ENCODE assay signal across 8 cellular contexts in genomic region chr4:7805533-7806079, GRCh38.
DNase-seq lines count a peak whose midpoint lies in the region; ATAC-seq and TF ChIP-seq lines count a peak whose summit lies in the region.

No MANE protein-coding gene starts in this region.

- no peak for TF ChIP-seq CTCF in endothelial cell (IDR thresholded peaks at IDR 0.05; ENCODE audit: unreplicated experiment)
- no peak for TF ChIP-seq CTCF in CD4-positive, alpha-beta T cell (IDR thresholded peaks at IDR 0.05)

- no peak overlapping the region for H3K4me3 Mint-ChIP-seq in endothelial cell (ENCODE audit: unreplicated experiment)
- no peak overlapping the region for H3K4me3 Mint-ChIP-seq in CD4-positive, alpha-beta T cell

- H3K27ac Mint-ChIP-seq in endothelial cell (ENCODE audit: unreplicated experiment): peak overlapping the region; percentile 27
- no peak overlapping the region for H3K27ac Mint-ChIP-seq in CD4-positive, alpha-beta T cell

- H3K9me3 Mint-ChIP-seq in endothelial cell (ENCODE audit: unreplicated experiment): no peaks in the 10 kb centered on the region
- H3K9me3 Mint-ChIP-seq in CD4-positive, alpha-beta T cell: no peaks in the 10 kb centered on the region

- no peak overlapping the region for H3K4me3 ChIP-seq in mucosa of stomach (ENCODE audit: low read length)

- no peak overlapping the region for H3K27ac ChIP-seq in CD4-positive, alpha-beta T cell (ENCODE audit: low read depth, low read length)

- CTCF ChIA-PET in CD4-positive, alpha-beta T cell (lab: Charles Lee): interaction anchor here (1.5 to 2.8 kb wide), 3 partner anchors 39 to 180 kb away, joined by 3 to 15 read pairs (median 5); no protein-coding TSS in a partner anchor

- no peaks in the 10 kb centered on the region for H3K27me3 ChIP-seq in mucosa of stomach (ENCODE audit: control insufficient read depth, insufficient read depth, low read length)
- H3K27me3 ChIP-seq in CD4-positive, alpha-beta T cell (ENCODE audit: control insufficient read depth, insufficient read depth, low read length): no peaks in the 10 kb centered on the region

- intact Hi-C loops in CD4-positive, alpha-beta T cell (cut with DNase I, micrococcal nuclease): loop anchor here (5.0 to 10.0 kb wide), 2 partner anchors 47 to 611 kb away; partner anchors contain the start of gene SORCS2 (in 1 of the 2)

- peak overlapping the region; percentile 51 for H3K9ac ChIP-seq in mucosa of stomach (ENCODE audit: low read length)

- H3K4me1 Mint-ChIP-seq in endothelial cell (ENCODE audit: unreplicated experiment): peaks cover 17% of the 10 kb centered on the region
- peaks cover 13% of the 10 kb centered on the region for H3K4me1 Mint-ChIP-seq in CD4-positive, alpha-beta T cell (ENCODE audit: low read depth)

- no peak for ATAC-seq in stimulated activated naive CD8-positive, alpha-beta T cell treated with anti-CD3 and anti-CD28 coated beads, Interleukin-15, Interleukin-2, amounts not matched to agents 100 U/mL and 50 U/mL, for 24 hours
- no peak for ATAC-seq in CD4-positive, alpha-beta T cell (ENCODE audit: poor library complexity)

- POLR2A ChIA-PET in CD4-positive, alpha-beta T cell (lab: Charles Lee): interaction anchor here (0.6 kb wide), 1 partner anchor 83 kb away, joined by 3 read pairs; no protein-coding TSS in a partner anchor

- peaks cover 8% of the 10 kb centered on the region for H3K36me3 Mint-ChIP-seq in endothelial cell (ENCODE audit: low read depth, unreplicated experiment)
- H3K36me3 Mint-ChIP-seq in CD4-positive, alpha-beta T cell (ENCODE audit: low read depth): peaks cover 19% of the 10 kb centered on the region

- H3K27me3 Mint-ChIP-seq in endothelial cell (ENCODE audit: unreplicated experiment): peaks cover 2% of the 10 kb centered on the region
- H3K27me3 Mint-ChIP-seq in CD4-positive, alpha-beta T cell: no peaks in the 10 kb centered on the region

- DNase-seq in AG08395 (ENCODE audit: low spot score) (peak; percentile 64), NCI-H2029 treated with DMSO at 0.1 percent for 48 hours (lab: John Stamatoyannopoulos, UW) (peak; percentile 71), endothelial cell (ENCODE audit: low spot score) (no peak), pons (ENCODE audit: low spot score) (no peak)
- no peak for DNase-seq in stimulated activated naive CD8-positive, alpha-beta T cell treated with anti-CD3 and anti-CD28 coated beads, Interleukin-15, Interleukin-2, amounts not matched to agents 100 U/mL and 50 U/mL, for 24 hours
- no peak for DNase-seq in activated CD8-positive, alpha-beta memory T cell treated with anti-CD3 and anti-CD28 coated beads for 24 hours
- DNase-seq in CD4-positive, alpha-beta T cell: no peak

- peaks cover 5% of the 10 kb centered on the region for H3K36me3 ChIP-seq in mucosa of stomach (ENCODE audit: control insufficient read depth, insufficient read depth, low read length)

- peaks cover 44% of the 10 kb centered on the region for H3K4me1 ChIP-seq in mucosa of stomach (ENCODE audit: control insufficient read depth, insufficient read depth, low read length)

- no peaks in the 10 kb centered on the region for H3K9me3 ChIP-seq in mucosa of stomach (ENCODE audit: control insufficient read depth, low read length)
- no peaks in the 10 kb centered on the region for H3K9me3 ChIP-seq in CD4-positive, alpha-beta T cell (ENCODE audit: control insufficient read depth, low read length)

Comparison
In these comparisons a context has a peak if more than half of its experiments do, and no peak if none do; other contexts are left out.
1. DNase-seq: peak in AG08395 (single experiment) and NCI-H2029 treated with DMSO at 0.1 percent for 48 hours (single experiment); none in endothelial cell (single experiment), stimulated activated naive CD8-positive, alpha-beta T cell treated with anti-CD3 and anti-CD28 coated beads, Interleukin-15, Interleukin-2, amounts not matched to agents 100 U/mL and 50 U/mL, for 24 hours (single experiment), activated CD8-positive, alpha-beta memory T cell treated with anti-CD3 and anti-CD28 coated beads for 24 hours (single experiment), pons (single experiment) and CD4-positive, alpha-beta T cell (0 of 10).